Comparison of ENCODE assay signal across 38 cellular contexts in genomic region chr6:27994616-27995015, GRCh38. TPM values are rescaled to one million over a fixed set of nuclear protein-coding genes. Genes with fewer than 3 reads are reported as not detected.
"Had no signal": no experiment of that assay in that cellular context is flagged by ENCODE, and none has a peak within 500 bp of the region (broad histone marks: within the 10 kb centered on the region; RNA-seq: fewer than 3 reads in every experiment).

No MANE protein-coding gene starts in this region.

- H3K27ac ChIP-seq: colonic mucosa, esophagus squamous epithelium, left lung, prostate gland, right atrium auricular region, stomach, thyroid gland, vagina had no signal

- H3K9me3 ChIP-seq: colonic mucosa, esophagus squamous epithelium, left lung, prostate gland, right atrium auricular region, stomach, thyroid gland, vagina had no signal

- H3K36me3 ChIP-seq: colonic mucosa, esophagus squamous epithelium, left lung, prostate gland, right atrium auricular region, stomach, thyroid gland, vagina had no signal

- H3K4me2 ChIP-seq: smooth muscle cell had no signal

- H3K4me3 ChIP-seq: colonic mucosa, esophagus squamous epithelium, left lung, prostate gland, right atrium auricular region, smooth muscle cell, stomach, thyroid gland, vagina had no signal

- ATAC-seq: left cardiac atrium; left lung; naive thymus-derived CD4-positive, alpha-beta T cell; sciatic nerve; stimulated activated effector memory CD8-positive, alpha-beta T cell treated with anti-CD3 and anti-CD28 coated beads, Interleukin-12 subunit alpha, Interleukin-12 subunit beta, amount 100 ng/mL, for 72 hours had no signal

- DNase-seq: colonic mucosa; dermis blood vessel endothelial cell; effector memory CD4-positive, alpha-beta T cell; erythroblast; esophagus squamous epithelium; head of caudate nucleus; hippocampal formation; left cardiac atrium; left lung; mesenchymal stem cell; midbrain; naive thymus-derived CD4-positive, alpha-beta T cell; nephron progenitor cell; nucleus accumbens; stimulated activated CD4-positive, alpha-beta T cell treated with anti-CD3 and anti-CD28 coated beads, Interleukin-2, amount 100 ng/mL, for 24 hours; stimulated activated CD4-positive, alpha-beta T cell treated with anti-CD3 and anti-CD28 coated beads, Interleukin-4, amount 100 ng/mL, for 24 hours; stimulated activated naive CD4-positive, alpha-beta T cell treated with Interleukin-2 at 50 U/mL for 16 hours; stomach; thyroid gland; trophoblast cell had no signal

- H3K27me3 ChIP-seq: colonic mucosa, right atrium auricular region, thyroid gland, vagina had no signal

- H3K4me1 ChIP-seq: colonic mucosa, esophagus squamous epithelium, left lung, prostate gland, right atrium auricular region, stomach, thyroid gland had no signal

RNA-seq across cellular contexts. Expression of gene OR2B6, which starts 37.6 kb away (rescaled TPM):
- total RNA-seq: chondrocyte; dermis blood vessel endothelial cell; esophagus squamous epithelium; fibroblast of villous mesenchyme; frontal cortex; glomerular endothelial cell; kidney epithelial cell; left cardiac atrium; left lung; lower leg skin; lung microvascular endothelial cell; mucosa of gallbladder; naive thymus-derived CD4-positive, alpha-beta T cell; osteocyte; prostate gland; right atrium auricular region; sciatic nerve; smooth muscle cell; stomach; subcutaneous adipose tissue; temporal lobe; thyroid gland; ureter; vagina had no signal
- polyA plus RNA-seq: naive thymus-derived CD4-positive, alpha-beta T cell; smooth muscle cell; stomach had no signal
